ENCODE assay signal across 27 cellular contexts in the genomic region with DNA sequence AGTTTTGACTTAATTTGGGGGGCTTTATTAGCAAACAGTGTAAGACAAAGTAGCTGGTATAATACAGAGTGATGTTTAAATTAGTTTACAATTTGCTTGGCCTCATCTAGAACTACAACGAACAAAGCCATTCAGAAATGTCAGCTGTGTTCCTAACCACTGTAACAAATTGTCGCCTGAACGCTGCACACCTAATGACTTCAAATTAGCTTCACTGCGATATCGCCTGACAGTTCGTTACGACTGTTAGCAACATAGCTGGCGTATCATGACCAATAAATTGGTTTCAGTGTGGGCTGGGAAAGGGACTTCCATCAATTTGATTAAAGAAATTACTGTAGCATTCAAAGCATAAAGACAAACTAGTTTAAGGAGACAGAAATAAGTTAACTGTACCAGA.
"Had no signal": no experiment of that assay in that cellular context is flagged by ENCODE, and none has a peak within 500 bp of the region (broad histone marks: within the 10 kb centered on the region; RNA-seq: fewer than 3 reads in every experiment).

No MANE protein-coding gene starts in this region.

- H3K27ac Mint-ChIP-seq: dendritic cell treated with granulocyte-macrophage colony-stimulating factor and Interleukin-4, amounts not matched to agents 40 ng/mL and 50 ng/mL, for 4 days; effector memory CD8-positive, alpha-beta T cell; endodermal cell had no signal

- H3K4me3 ChIP-seq: colonic mucosa, coronary artery, dorsolateral prefrontal cortex, esophagus muscularis mucosa, esophagus squamous epithelium, gastrocnemius medialis, gastroesophageal sphincter, heart left ventricle, heart right ventricle, hepatocyte had no signal

- DNase-seq: colonic mucosa; cortex of kidney; dermis blood vessel endothelial cell; dorsolateral prefrontal cortex; effector CD4-positive, alpha-beta T cell; effector CD8-positive, alpha-beta T cell; effector memory CD4-positive, alpha-beta T cell; effector memory CD8-positive, alpha-beta T cell; endodermal cell; erythroblast; esophagus squamous epithelium; foreskin keratinocyte; foreskin melanocyte; gastrocnemius medialis; glutamatergic neuron; head of caudate nucleus; heart left ventricle; heart right ventricle had no signal

- H3K4me3 Mint-ChIP-seq: dendritic cell treated with granulocyte-macrophage colony-stimulating factor and Interleukin-4, amounts not matched to agents 40 ng/mL and 50 ng/mL, for 4 days; effector memory CD8-positive, alpha-beta T cell; endodermal cell had no signal

- ATAC-seq: effector memory CD8-positive, alpha-beta T cell; esophagus mucosa; foreskin keratinocyte; gastrocnemius medialis; gastroesophageal sphincter; heart left ventricle; heart right ventricle had no signal

- H3K79me2 ChIP-seq: hepatocyte had no signal

- H3K27me3 Mint-ChIP-seq: dendritic cell treated with granulocyte-macrophage colony-stimulating factor and Interleukin-4, amounts not matched to agents 40 ng/mL and 50 ng/mL, for 4 days; effector memory CD8-positive, alpha-beta T cell had no signal

- H3K9me3 Mint-ChIP-seq: dendritic cell treated with granulocyte-macrophage colony-stimulating factor and Interleukin-4, amounts not matched to agents 40 ng/mL and 50 ng/mL, for 4 days; endodermal cell had no signal

- H3K4me2 ChIP-seq: hepatocyte had no signal

- H2AFZ ChIP-seq: hepatocyte had no signal

- H3K9me3 ChIP-seq: colonic mucosa, esophagus muscularis mucosa, esophagus squamous epithelium, gastrocnemius medialis, gastroesophageal sphincter, heart left ventricle, heart right ventricle had no signal

- H3K27me3 ChIP-seq: colonic mucosa, dorsolateral prefrontal cortex, esophagus muscularis mucosa, esophagus squamous epithelium, foreskin keratinocyte, gastrocnemius medialis, gastroesophageal sphincter, heart left ventricle, heart right ventricle, hepatocyte had no signal

- H3K27ac ChIP-seq: colonic mucosa, coronary artery, dorsolateral prefrontal cortex, epithelial cell of prostate, esophagus muscularis mucosa, esophagus squamous epithelium, foreskin keratinocyte, gastrocnemius medialis, gastroesophageal sphincter, heart left ventricle, heart right ventricle, hepatocyte had no signal

- FAIRE-seq: endometrium, endothelial cell of umbilical vein had no signal

- H3K36me3 ChIP-seq: colonic mucosa, esophagus muscularis mucosa, esophagus squamous epithelium, gastrocnemius medialis, gastroesophageal sphincter, heart left ventricle, heart right ventricle had no signal

- H3K4me1 ChIP-seq: colonic mucosa, esophagus muscularis mucosa, esophagus squamous epithelium, foreskin keratinocyte, gastrocnemius medialis, gastroesophageal sphincter, heart left ventricle, heart right ventricle had no signal
